15 cellular contexts compared by ENCODE assay signal in the genomic region with DNA sequence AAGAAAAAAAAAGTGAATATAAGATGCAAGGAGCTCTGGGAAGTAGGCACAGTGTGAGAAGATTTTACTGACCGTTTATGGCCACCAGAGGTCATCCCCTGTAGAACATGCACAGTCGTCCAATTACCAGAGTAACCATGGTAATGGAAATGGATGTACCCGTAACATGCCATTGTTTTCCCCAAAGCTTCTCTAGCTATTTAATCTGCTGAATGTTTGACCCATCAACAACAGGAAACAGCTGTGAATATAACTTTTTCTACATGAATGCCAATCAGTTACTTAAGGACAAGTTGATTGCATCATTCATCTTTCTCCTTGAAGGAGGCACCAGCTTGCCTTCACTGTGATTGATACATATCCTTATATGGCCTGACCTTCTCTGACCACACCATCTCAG.
A peak's percentile ranks its signal among the peaks of the same experiment; 100 is the strongest.
DNase-seq lines count a peak whose midpoint lies in the region; ATAC-seq and TF ChIP-seq lines count a peak whose summit lies in the region.
"Had no signal": no experiment of that assay in that cellular context is flagged by ENCODE, and none has a peak within 500 bp of the region (broad histone marks: within the 10 kb centered on the region; RNA-seq: fewer than 3 reads in every experiment).

No MANE protein-coding gene starts in this region.

- H3K36me3 ChIP-seq in vagina = no peaks in the 10 kb centered on the region
- H3K36me3 ChIP-seq: right atrium auricular region, SJSA1, tibial artery had no signal

- ATAC-seq in esophagus mucosa = no peak
- ATAC-seq in GM19324 (IDR thresholded peaks at IDR 0.05; ENCODE audit: low FRiP score, unreplicated experiment) = no peak

- H3K4me1 ChIP-seq in vagina = no peaks in the 10 kb centered on the region
- H3K4me1 ChIP-seq: right atrium auricular region, SJSA1, tibial artery had no signal

- no peak for TF ChIP-seq POLR2A in vagina (IDR thresholded peaks at IDR 0.05)

- H3K4me3 ChIP-seq in Jurkat, Clone E6-1 (ENCODE audit: low read length) = no peak overlapping the region
- H3K4me3 ChIP-seq in vagina = no peak overlapping the region
- H3K4me3 ChIP-seq: right atrium auricular region, SJSA1, tibial artery had no signal

- H3K27me3 ChIP-seq in vagina = no peaks in the 10 kb centered on the region
- H3K27me3 ChIP-seq: right atrium auricular region, SJSA1, tibial artery had no signal

- TF ChIP-seq CTCF in vagina (IDR thresholded peaks at IDR 0.05) = no peak

- in situ Hi-C loops in Caki2 (cut with HindIII; ENCODE audit: low pct_unique_long_range_greater_than_20kb, low sequenced_read_pairs) = no loop called here

- intact Hi-C loops in vagina (cut with DNase I) = no loop called here

- H3K27ac ChIP-seq in vagina = no peak overlapping the region
- H3K27ac ChIP-seq: right atrium auricular region, SJSA1, tibial artery had no signal

- DNase-seq in Caki2 (ENCODE audit: low read depth) (peak; percentile 4), SK-N-DZ (ENCODE audit: low spot score) (peak; percentile 11), kidney tubule cell (ENCODE audit: low spot score) (peak; percentile 4), vagina (ENCODE audit: extremely low spot score in 2 of 2) (no peak), iPS-NIHi7 (ENCODE audit: extremely low spot score) (no peak)
- peak; percentile 5 for DNase-seq in Jurkat, Clone E6-1 (ENCODE audit: low read depth, low spot score)
- DNase-seq: activated CD4-positive, alpha-beta memory T cell treated with anti-CD3 and anti-CD28 coated beads for 36 hours; activated naive CD8-positive, alpha-beta T cell treated with anti-CD3 and anti-CD28 coated beads, Interleukin-2, amount 10 ng/mL, durations not matched to agents 7 days and 5 days; head of caudate nucleus; NCI-H187 treated with DMSO at 0.1 percent for 48 hours; tibial artery had no signal

- no peaks in the 10 kb centered on the region for H3K9me3 ChIP-seq in vagina
- H3K9me3 ChIP-seq: right atrium auricular region, SJSA1, tibial artery had no signal

Comparison
In these comparisons a context has a peak if more than half of its experiments do, and no peak if none do; other contexts are left out.
1. DNase-seq: peak in Caki2 (single experiment), Jurkat, Clone E6-1 (single experiment), SK-N-DZ (single experiment) and kidney tubule cell (single experiment); none in vagina (0 of 2) and iPS-NIHi7 (single experiment).